In genomic region chr16:56355786-56356275, GRCh38 we compare ENCODE assay signal across 1 cellular context.
TF ChIP-seq lines count a peak whose summit lies in the region.

No MANE protein-coding gene starts in this region.

TF ChIP-seq in HCT116, 20 proteins besides CTCF, POLR2A, EP300 and RAD21 (continued from another document):
- TF ChIP-seq YY1 (IDR thresholded peaks at IDR 0.05; ENCODE audit: extremely low read depth, insufficient replicate concordance, low read depth, low read length): no peak
- TF ChIP-seq ZBTB33 (IDR thresholded peaks at IDR 0.05; ENCODE audit: extremely low read depth, insufficient replicate concordance, low read length): no peak
- TF ChIP-seq EGR1 (IDR thresholded peaks at IDR 0.05; ENCODE audit: low read depth): no peak
- no peak for TF ChIP-seq ELF1 (IDR thresholded peaks at IDR 0.05; ENCODE audit: borderline replicate concordance, low read depth)
- TF ChIP-seq ZNF274 (IDR thresholded peaks at IDR 0.05; ENCODE audit: low read depth, low read length): no peak
- TF ChIP-seq EZH2 (IDR thresholded peaks at IDR 0.05): no peak
